In genomic region chr14:48970995-48971394, GRCh38 we compare ENCODE assay signal across 2 cellular contexts.
TF ChIP-seq lines count a peak whose summit lies in the region.

No MANE protein-coding gene starts in this region.

TF ChIP-seq in IMR-90, 13 proteins besides CTCF, POLR2A, EP300 and RAD21 (continued from another document):
- TF ChIP-seq CEBPB (IDR thresholded peaks at IDR 0.05; ENCODE audit: low read depth, low read length) (no peak), SMC3 (IDR thresholded peaks at IDR 0.05; ENCODE audit: low read depth, low read length) (no peak), CHD1 (IDR thresholded peaks at IDR 0.05; ENCODE audit: low read depth, low read length) (no peak), RCOR1 (IDR thresholded peaks at IDR 0.05; ENCODE audit: insufficient replicate concordance, low read length) (no peak), MAFK (IDR thresholded peaks at IDR 0.05; ENCODE audit: low read depth, low read length) (no peak), MXI1 (IDR thresholded peaks at IDR 0.05; ENCODE audit: borderline replicate concordance, low read depth, low read length) (no peak), NFE2L2 (IDR thresholded peaks at IDR 0.05; ENCODE audit: low read depth, low read length) (no peak), RFX5 (IDR thresholded peaks at IDR 0.05; ENCODE audit: low read depth, low read length) (no peak), FOS (IDR thresholded peaks at IDR 0.05; ENCODE audit: low read depth, low read length) (no peak), MAZ (IDR thresholded peaks at IDR 0.05; ENCODE audit: borderline replicate concordance, low read depth, low read length) (no peak)
- TF ChIP-seq, protein P1, sequence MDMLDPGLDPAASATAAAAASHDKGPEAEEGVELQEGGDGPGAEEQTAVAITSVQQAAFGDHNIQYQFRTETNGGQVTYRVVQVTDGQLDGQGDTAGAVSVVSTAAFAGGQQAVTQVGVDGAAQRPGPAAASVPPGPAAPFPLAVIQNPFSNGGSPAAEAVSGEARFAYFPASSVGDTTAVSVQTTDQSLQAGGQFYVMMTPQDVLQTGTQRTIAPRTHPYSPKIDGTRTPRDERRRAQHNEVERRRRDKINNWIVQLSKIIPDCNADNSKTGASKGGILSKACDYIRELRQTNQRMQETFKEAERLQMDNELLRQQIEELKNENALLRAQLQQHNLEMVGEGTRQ (IDR thresholded peaks at IDR 0.05; ENCODE audit: low read depth, low read length) = no peak

TF ChIP-seq in SK-N-SH, 30 proteins besides CTCF, POLR2A, EP300 and RAD21:
- TF ChIP-seq REST (IDR thresholded peaks at IDR 0.05; ENCODE audit: low read depth, low read length) (no peak), MEF2A (IDR thresholded peaks at IDR 0.05; ENCODE audit: borderline replicate concordance, low read depth) (no peak), RXRA (IDR thresholded peaks at IDR 0.05; ENCODE audit: borderline replicate concordance, low read depth) (no peak), MAX (IDR thresholded peaks at IDR 0.05; ENCODE audit: low read depth) (no peak), SIN3A (IDR thresholded peaks at IDR 0.05; ENCODE audit: borderline replicate concordance, low read depth, low read length) (no peak), ELF1 (IDR thresholded peaks at IDR 0.05) (no peak), TEAD4 (IDR thresholded peaks at IDR 0.05; ENCODE audit: borderline replicate concordance, insufficient read depth) (peak; percentile 67; the same call in 1 of the 2 replicates), NFIC (IDR thresholded peaks at IDR 0.05; ENCODE audit: borderline replicate concordance) (no peak), TCF12 (IDR thresholded peaks at IDR 0.05) (peak; percentile 75), EZH2phosphoT487 (IDR thresholded peaks at IDR 0.05; ENCODE audit: borderline replicate concordance, low read depth) (no peak), SMC3 (IDR thresholded peaks at IDR 0.05; ENCODE audit: low read depth, low read length) (no peak), FOSL2 (IDR thresholded peaks at IDR 0.05; ENCODE audit: borderline replicate concordance, low read depth) (peak; percentile 3; the same call in 1 of the 2 replicates), JUND (IDR thresholded peaks at IDR 0.05) (peak; percentile 55), CHD2 (IDR thresholded peaks at IDR 0.05; ENCODE audit: low read length, partially characterized antibody) (no peak), NRF1 (IDR thresholded peaks at IDR 0.05; ENCODE audit: low read depth, low read length) (no peak)
- TF ChIP-seq, protein P2, sequence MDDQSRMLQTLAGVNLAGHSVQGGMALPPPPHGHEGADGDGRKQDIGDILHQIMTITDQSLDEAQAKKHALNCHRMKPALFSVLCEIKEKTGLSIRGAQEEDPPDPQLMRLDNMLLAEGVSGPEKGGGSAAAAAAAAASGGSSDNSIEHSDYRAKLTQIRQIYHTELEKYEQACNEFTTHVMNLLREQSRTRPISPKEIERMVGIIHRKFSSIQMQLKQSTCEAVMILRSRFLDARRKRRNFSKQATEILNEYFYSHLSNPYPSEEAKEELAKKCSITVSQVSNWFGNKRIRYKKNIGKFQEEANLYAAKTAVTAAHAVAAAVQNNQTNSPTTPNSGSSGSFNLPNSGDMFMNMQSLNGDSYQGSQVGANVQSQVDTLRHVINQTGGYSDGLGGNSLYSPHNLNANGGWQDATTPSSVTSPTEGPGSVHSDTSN (IDR thresholded peaks at IDR 0.05) = peak; percentile 87
TF ChIP-seq in SK-N-SH: peak in this region for 5.
